16 cellular contexts compared by ENCODE assay signal in genomic region chr11:11056749-11057471, GRCh38.
DNase-seq lines count a peak whose midpoint lies in the region; ATAC-seq and TF ChIP-seq lines count a peak whose summit lies in the region.
"Had no signal": no experiment of that assay in that cellular context is flagged by ENCODE, and none has a peak within 500 bp of the region (broad histone marks: within the 10 kb centered on the region; RNA-seq: fewer than 3 reads in every experiment).

No MANE protein-coding gene starts in this region.

- CTCF ChIA-PET in activated CD4-positive, alpha-beta memory T cell treated with anti-CD3 and anti-CD28 coated beads for 36 hours (lab: Charles Lee), result no interaction called here

- intact Hi-C loops in sigmoid colon (cut with DNase I), result loop anchor here (2.0 kb wide), 1 partner anchor 18 kb away; no protein-coding TSS in a partner anchor
- intact Hi-C loops in activated CD4-positive, alpha-beta memory T cell treated with anti-CD3 and anti-CD28 coated beads for 36 hours (cut with micrococcal nuclease), result no loop called here

- no peak for TF ChIP-seq POLR2A in sigmoid colon (IDR thresholded peaks at IDR 0.05)

- peaks cover 31% of the 10 kb centered on the region for H3K9me3 Mint-ChIP-seq in activated CD4-positive, alpha-beta memory T cell treated with anti-CD3 and anti-CD28 coated beads for 36 hours

- H3K4me1 ChIP-seq in sigmoid colon, result peaks cover 0 to 63% (median 55%) of the 10 kb centered on the region in 4 donors
- H3K4me1 ChIP-seq: BE2C had no signal

- H3K4me1 Mint-ChIP-seq in activated CD4-positive, alpha-beta memory T cell treated with anti-CD3 and anti-CD28 coated beads for 36 hours (ENCODE audit: low read depth), result no peaks in the 10 kb centered on the region
- H3K4me1 Mint-ChIP-seq: CD8-positive, alpha-beta memory T cell; H9 had no signal

- no peaks in the 10 kb centered on the region for H3K27me3 ChIP-seq in sigmoid colon
- H3K27me3 ChIP-seq: BE2C had no signal

- peaks cover 0 to 2% (median 0%) of the 10 kb centered on the region in 4 donors for H3K9me3 ChIP-seq in sigmoid colon
- H3K9me3 ChIP-seq: BE2C had no signal

- no peaks in the 10 kb centered on the region for H3K27me3 Mint-ChIP-seq in activated CD4-positive, alpha-beta memory T cell treated with anti-CD3 and anti-CD28 coated beads for 36 hours

- DNase-seq in fibroblast of the aortic adventitia (ENCODE audit: low read depth) (peak; percentile 12), omental fat pad (ENCODE audit: low spot score) (no peak), sigmoid colon (no peak), DMS79 (lab: John Stamatoyannopoulos, UW) (no peak), NOMO-1 treated with DMSO at 0.1 percent for 48 hours (lab: John Stamatoyannopoulos, UW; ENCODE audit: unreplicated experiment) (no peak), hepatic stellate cell (ENCODE audit: low spot score) (no peak)
- no peak for DNase-seq in activated CD4-positive, alpha-beta memory T cell treated with anti-CD3 and anti-CD28 coated beads for 36 hours
- DNase-seq: ACHN; BE2C; C1 segment of cervical spinal cord; CD4-positive, CD25-positive, alpha-beta regulatory T cell; CD8-positive, alpha-beta memory T cell; COR-L47; GDM1; H9 had no signal

- H3K27ac Mint-ChIP-seq in activated CD4-positive, alpha-beta memory T cell treated with anti-CD3 and anti-CD28 coated beads for 36 hours, result no peak overlapping the region
- H3K27ac Mint-ChIP-seq: CD4-positive, CD25-positive, alpha-beta regulatory T cell; CD8-positive, alpha-beta memory T cell; H9 had no signal

- peak overlapping the region in 3 of 4 donors; percentile 64 to 74 (median 71) for H3K27ac ChIP-seq in sigmoid colon
- H3K27ac ChIP-seq: HL-60 had no signal

- POLR2A ChIA-PET in activated CD4-positive, alpha-beta memory T cell treated with anti-CD3 and anti-CD28 coated beads for 36 hours (lab: Charles Lee), result no interaction called here

- WGBS in sigmoid colon, 2 donors, result 89 to 93% methylated on average over 2 of the region's 2 CpGs

- no peaks in the 10 kb centered on the region for H3K36me3 ChIP-seq in sigmoid colon
- H3K36me3 ChIP-seq: BE2C had no signal

- peak in 2 of 4 donors; percentile 56 to 69 for TF ChIP-seq EP300 in sigmoid colon (IDR thresholded peaks at IDR 0.05)

- H3K36me3 Mint-ChIP-seq in activated CD4-positive, alpha-beta memory T cell treated with anti-CD3 and anti-CD28 coated beads for 36 hours, result peaks cover 15% of the 10 kb centered on the region

- TF ChIP-seq CTCF in fibroblast of the aortic adventitia (IDR thresholded peaks at IDR 0.05; ENCODE audit: insufficient read depth, low read length) (no peak), omental fat pad (IDR thresholded peaks at IDR 0.05) (no peak), sigmoid colon (IDR thresholded peaks at IDR 0.05) (no peak)

- peak; percentile 77 for ATAC-seq in omental fat pad (ENCODE audit: low FRiP score)

- H3K4me3 ChIP-seq in fibroblast of the aortic adventitia (ENCODE audit: low read depth, low read length) (no peak overlapping the region), sigmoid colon (no peak overlapping the region)

- H3K4me3 Mint-ChIP-seq in activated CD4-positive, alpha-beta memory T cell treated with anti-CD3 and anti-CD28 coated beads for 36 hours, result no peak overlapping the region
- H3K4me3 Mint-ChIP-seq: CD4-positive, CD25-positive, alpha-beta regulatory T cell; CD8-positive, alpha-beta memory T cell; H9 had no signal
